Comparison of ENCODE assay signal across 29 cellular contexts in genomic region chr17:27627514-27627913, GRCh38.
"Had no signal": no experiment of that assay in that cellular context is flagged by ENCODE, and none has a peak within 500 bp of the region (broad histone marks: within the 10 kb centered on the region; RNA-seq: fewer than 3 reads in every experiment).

No MANE protein-coding gene starts in this region.

- H3K27me3 Mint-ChIP-seq: activated CD4-positive, alpha-beta memory T cell treated with anti-CD3 and anti-CD28 coated beads for 36 hours; activated CD4-positive, alpha-beta T cell treated with anti-CD3 and anti-CD28 coated beads for 36 hours; activated CD4-positive, alpha-beta T cell treated with anti-CD3 and anti-CD28 coated beads, Interleukin-2, amount 10 ng/mL, durations not matched to agents 24 days and 14 days; activated naive CD4-positive, alpha-beta T cell treated with anti-CD3 and anti-CD28 coated beads, Interleukin-2, amount 50 U/mL, for 24 hours; activated naive CD8-positive, alpha-beta T cell treated with anti-CD3 and anti-CD28 coated beads for 36 hours; activated naive CD8-positive, alpha-beta T cell treated with anti-CD3 and anti-CD28 coated beads, Interleukin-2, amount 50 U/mL, for 24 hours; T-helper 17 cell had no signal

- H3K4me3 ChIP-seq: adrenal gland, body of pancreas, colonic mucosa, esophagus muscularis mucosa, gastrocnemius medialis, heart left ventricle had no signal

- H3K36me3 ChIP-seq: colonic mucosa had no signal

- ATAC-seq: activated CD4-positive, alpha-beta T cell treated with anti-CD3 and anti-CD28 coated beads for 36 hours; activated naive CD8-positive, alpha-beta T cell treated with anti-CD3 and anti-CD28 coated beads, Interleukin-2, amount 50 U/mL, for 24 hours; body of pancreas; foreskin keratinocyte; gastrocnemius medialis; heart left ventricle; T-helper 17 cell had no signal

- H3K9me3 Mint-ChIP-seq: activated CD4-positive, alpha-beta memory T cell treated with anti-CD3 and anti-CD28 coated beads for 36 hours; activated CD4-positive, alpha-beta T cell treated with anti-CD3 and anti-CD28 coated beads, Interleukin-2, amount 10 ng/mL, durations not matched to agents 24 days and 14 days; activated naive CD4-positive, alpha-beta T cell treated with anti-CD3 and anti-CD28 coated beads, Interleukin-2, amount 50 U/mL, for 24 hours; activated naive CD8-positive, alpha-beta T cell treated with anti-CD3 and anti-CD28 coated beads for 36 hours; activated naive CD8-positive, alpha-beta T cell treated with anti-CD3 and anti-CD28 coated beads, Interleukin-2, amount 50 U/mL, for 24 hours; activated T-cell treated with anti-CD3 and anti-CD28 coated beads, Interleukin-2, amount 50 U/mL, for 72 hours; endodermal cell; T-helper 2 cell treated with Interferon-gamma antibody and Interleukin-4, amounts not matched to agents 5 μg/mL and 100 μg/mL, for 36 hours had no signal

- H3K9me3 ChIP-seq: adrenal gland, body of pancreas, colonic mucosa, esophagus muscularis mucosa, gastrocnemius medialis, heart left ventricle had no signal

- H3K4me3 Mint-ChIP-seq: activated CD4-positive, alpha-beta memory T cell treated with anti-CD3 and anti-CD28 coated beads for 36 hours; activated CD4-positive, alpha-beta T cell treated with anti-CD3 and anti-CD28 coated beads for 36 hours; activated CD4-positive, alpha-beta T cell treated with anti-CD3 and anti-CD28 coated beads, Interleukin-2, amount 10 ng/mL, durations not matched to agents 24 days and 14 days; activated naive CD4-positive, alpha-beta T cell treated with anti-CD3 and anti-CD28 coated beads, Interleukin-2, amount 50 U/mL, for 24 hours; activated naive CD8-positive, alpha-beta T cell treated with anti-CD3 and anti-CD28 coated beads for 36 hours; activated naive CD8-positive, alpha-beta T cell treated with anti-CD3 and anti-CD28 coated beads, Interleukin-2, amount 50 U/mL, for 24 hours; activated T-cell treated with anti-CD3 and anti-CD28 coated beads, Interleukin-2, amount 50 U/mL, for 72 hours; endodermal cell; T-helper 17 cell; T-helper 2 cell treated with Interferon-gamma antibody and Interleukin-4, amounts not matched to agents 5 μg/mL and 100 μg/mL, for 36 hours had no signal

- H3K27ac Mint-ChIP-seq: activated CD4-positive, alpha-beta memory T cell treated with anti-CD3 and anti-CD28 coated beads for 36 hours; activated CD4-positive, alpha-beta T cell treated with anti-CD3 and anti-CD28 coated beads for 36 hours; activated naive CD4-positive, alpha-beta T cell treated with anti-CD3 and anti-CD28 coated beads, Interleukin-2, amount 50 U/mL, for 24 hours; activated naive CD8-positive, alpha-beta T cell treated with anti-CD3 and anti-CD28 coated beads for 36 hours; activated naive CD8-positive, alpha-beta T cell treated with anti-CD3 and anti-CD28 coated beads, Interleukin-2, amount 50 U/mL, for 24 hours; activated T-cell treated with anti-CD3 and anti-CD28 coated beads, Interleukin-2, amount 50 U/mL, for 72 hours; endodermal cell; T-helper 17 cell; T-helper 2 cell treated with Interferon-gamma antibody and Interleukin-4, amounts not matched to agents 5 μg/mL and 100 μg/mL, for 36 hours had no signal

- H3K27me3 ChIP-seq: adrenal gland, body of pancreas, colonic mucosa, esophagus muscularis mucosa, foreskin keratinocyte, gastrocnemius medialis, heart left ventricle had no signal

- DNase-seq: activated CD4-positive, alpha-beta memory T cell treated with anti-CD3 and anti-CD28 coated beads for 36 hours; activated CD4-positive, alpha-beta T cell treated with anti-CD3 and anti-CD28 coated beads for 36 hours; activated CD4-positive, alpha-beta T cell treated with anti-CD3 and anti-CD28 coated beads, Interleukin-2, amount 10 ng/mL, durations not matched to agents 24 days and 14 days; activated CD4-positive, CD25-positive, alpha-beta regulatory T cell; activated CD4-positive, CD25-positive, alpha-beta regulatory T cell treated with anti-CD3 and anti-CD28 coated beads, Interleukin-2, amount 50 U/mL, for 72 hours; activated CD8-positive, alpha-beta memory T cell treated with anti-CD3 and anti-CD28 coated beads for 24 hours; activated gamma-delta T cell; activated naive CD4-positive, alpha-beta T cell; activated naive CD8-positive, alpha-beta T cell treated with anti-CD3 and anti-CD28 coated beads for 36 hours; activated naive CD8-positive, alpha-beta T cell treated with anti-CD3 and anti-CD28 coated beads, Interleukin-2, amount 50 U/mL, for 24 hours; activated T-cell treated with anti-CD3 and anti-CD28 coated beads, Interleukin-2, amount 50 U/mL, for 72 hours; adrenal gland; amygdala; aorta; body of pancreas; colonic mucosa; effector memory CD4-positive, alpha-beta T cell; endodermal cell; erythroblast; foreskin keratinocyte; gastrocnemius medialis; glutamatergic neuron; heart left ventricle; T-helper 1 cell; T-helper 17 cell; T1000 had no signal

- H3K27ac ChIP-seq: adrenal gland, body of pancreas, colonic mucosa, esophagus muscularis mucosa, foreskin keratinocyte, gastrocnemius medialis, heart left ventricle had no signal
